8 cellular contexts compared by ENCODE assay signal in genomic region chr3:186953011-186953487, GRCh38. TPM values are rescaled to one million over a fixed set of nuclear protein-coding genes. Genes with fewer than 3 reads are reported as not detected.
DNase-seq lines count a peak whose midpoint lies in the region; ATAC-seq and TF ChIP-seq lines count a peak whose summit lies in the region.

No MANE protein-coding gene starts in this region.

- H3K14ac ChIP-seq in trophoblast cell (ENCODE audit: low read length): no peak overlapping the region

- no peak overlapping the region for H2BK120ac ChIP-seq in trophoblast cell (ENCODE audit: insufficient read depth, low read length, poor library complexity)

- H3K79me1 ChIP-seq in trophoblast cell (ENCODE audit: low read length): no peaks in the 10 kb centered on the region

- H3K79me2 ChIP-seq in trophoblast cell (ENCODE audit: control insufficient read depth, insufficient read depth, low read length, poor library complexity): no peaks in the 10 kb centered on the region

- no peak overlapping the region for H4K8ac ChIP-seq in trophoblast cell (ENCODE audit: low read depth, low read length)

- peak overlapping the region; percentile 71 for H3K4me3 Mint-ChIP-seq in central memory CD8-positive, alpha-beta T cell

- no peak overlapping the region for H2AFZ ChIP-seq in trophoblast cell (ENCODE audit: insufficient read depth, low read length, poor library complexity)

- no peak overlapping the region for H3K23ac ChIP-seq in trophoblast cell (ENCODE audit: low read length)

- TF ChIP-seq CTCF in lower leg skin (IDR thresholded peaks at IDR 0.05): no peak

- H3K27ac ChIP-seq in trophoblast cell (ENCODE audit: low read depth, low read length): no peak overlapping the region

- peak; percentile 71 for ATAC-seq in GM18868 (IDR thresholded peaks at IDR 0.05; ENCODE audit: unreplicated experiment)
- ATAC-seq in central memory CD8-positive, alpha-beta T cell (replicated peaks; ENCODE audit: extremely low read depth, poor library complexity, severe bottlenecking): peak; percentile 55
- no peak for ATAC-seq in HG03354 (IDR thresholded peaks at IDR 0.05; ENCODE audit: poor library complexity, severe bottlenecking, unreplicated experiment)

- no peaks in the 10 kb centered on the region for H3K9me3 ChIP-seq in trophoblast cell (ENCODE audit: insufficient read depth, low read depth, low read length)

- no peak for TF ChIP-seq POLR2A in lower leg skin (IDR thresholded peaks at IDR 0.05)

- H3K4ac ChIP-seq in trophoblast cell (ENCODE audit: low read depth, low read length): no peak overlapping the region

- DNase-seq in LHCN-M2 (ENCODE audit: low read depth) (peak; percentile 45), trophoblast cell (peak; percentile 28 to 54), lower leg skin (ENCODE audit: low spot score in 2 of 2) (no peak), ecto neural progenitor cell (ENCODE audit: low spot score) (no peak), NCI-H510A treated with DMSO at 0.1 percent for 48 hours (lab: John Stamatoyannopoulos, UW) (no peak)
- DNase-seq in central memory CD8-positive, alpha-beta T cell (ENCODE audit: low spot score in 2 of 2): no peak

- intact Hi-C loops in lower leg skin (cut with DNase I; ENCODE audit: low total_unique reads): no loop called here

- no peak overlapping the region for H3K4me2 ChIP-seq in trophoblast cell (ENCODE audit: low read length)

- H3K9ac ChIP-seq in trophoblast cell (ENCODE audit: low read length): no peak overlapping the region

- no peak overlapping the region for H2AK5ac ChIP-seq in trophoblast cell (ENCODE audit: low read length)

- no CpG with 5 or more reads among the region's 4 CpGs for WGBS in trophoblast cell (ENCODE audit: extremely low coverage, insufficient coverage, insufficient read length)
- 65 to 68% methylated on average over 4 of the region's 4 CpGs for WGBS in lower leg skin, 2 donors

- H3K4me3 ChIP-seq in trophoblast cell (ENCODE audit: low read depth, low read length) (no peak overlapping the region), lower leg skin (ENCODE audit: low read depth, poor library complexity, severe bottlenecking) (no peak overlapping the region)

- no peaks in the 10 kb centered on the region for H3K27me3 ChIP-seq in trophoblast cell (ENCODE audit: insufficient read depth, low read length)

- H2BK12ac ChIP-seq in trophoblast cell (ENCODE audit: low read length): no peak overlapping the region

- H3K18ac ChIP-seq in trophoblast cell (ENCODE audit: low read length): no peak overlapping the region

- H4K12ac ChIP-seq in trophoblast cell (ENCODE audit: low read depth, low read length): no peak overlapping the region

- H3K36me3 ChIP-seq in trophoblast cell (ENCODE audit: control insufficient read depth in 1 of 2, insufficient read depth in 2 of 2, low read length in 2 of 2): no peaks in the 10 kb centered on the region

- no peak overlapping the region for H4K91ac ChIP-seq in trophoblast cell (ENCODE audit: low read depth, low read length)

- H3K36me3 Mint-ChIP-seq in central memory CD8-positive, alpha-beta T cell (ENCODE audit: insufficient read depth): peaks cover 20% of the 10 kb centered on the region

- H3K4me1 Mint-ChIP-seq in central memory CD8-positive, alpha-beta T cell: peaks cover 92% of the 10 kb centered on the region

- no peaks in the 10 kb centered on the region for H3K27me3 Mint-ChIP-seq in central memory CD8-positive, alpha-beta T cell

- no peak overlapping the region for H2BK5ac ChIP-seq in trophoblast cell (ENCODE audit: low read depth, low read length, poor library complexity)

- peak overlapping the region; percentile 88 for H3K27ac Mint-ChIP-seq in central memory CD8-positive, alpha-beta T cell (ENCODE audit: low read depth)

- H3K9me3 Mint-ChIP-seq in central memory CD8-positive, alpha-beta T cell: no peaks in the 10 kb centered on the region

- H3K4me1 ChIP-seq in trophoblast cell (ENCODE audit: control insufficient read depth in 1 of 2, insufficient read depth in 2 of 2, low read length in 2 of 2): peaks cover under 1 to 8% of the 10 kb centered on the region in 2 experiments

RNA-seq across cellular contexts. Expression of gene ST6GAL1, which starts 22.7 kb away (rescaled TPM):
- total RNA-seq in LHCN-M2 (2014; rRNA removed) (2.0 and 2.7 TPM in 2 replicates), lower leg skin (10 to 100 TPM; 12.8 to 44.5 (median 25.2) TPM)
- 0.92 TPM for polyA plus RNA-seq in LHCN-M2 (2012)
- 4.2 and 4.5 TPM in 2 replicates for polyA plus RNA-seq in trophoblast cell (2013)

Comparison
In these comparisons a context has a peak if more than half of its experiments do, and no peak if none do; other contexts are left out.
1. DNase-seq: peak in LHCN-M2 (single experiment) and trophoblast cell (2 of 2); none in central memory CD8-positive, alpha-beta T cell (0 of 2), lower leg skin (0 of 2), ecto neural progenitor cell (single experiment) and NCI-H510A treated with DMSO at 0.1 percent for 48 hours (single experiment).